ENCODE assay signal across 26 cellular contexts in the genomic region with DNA sequence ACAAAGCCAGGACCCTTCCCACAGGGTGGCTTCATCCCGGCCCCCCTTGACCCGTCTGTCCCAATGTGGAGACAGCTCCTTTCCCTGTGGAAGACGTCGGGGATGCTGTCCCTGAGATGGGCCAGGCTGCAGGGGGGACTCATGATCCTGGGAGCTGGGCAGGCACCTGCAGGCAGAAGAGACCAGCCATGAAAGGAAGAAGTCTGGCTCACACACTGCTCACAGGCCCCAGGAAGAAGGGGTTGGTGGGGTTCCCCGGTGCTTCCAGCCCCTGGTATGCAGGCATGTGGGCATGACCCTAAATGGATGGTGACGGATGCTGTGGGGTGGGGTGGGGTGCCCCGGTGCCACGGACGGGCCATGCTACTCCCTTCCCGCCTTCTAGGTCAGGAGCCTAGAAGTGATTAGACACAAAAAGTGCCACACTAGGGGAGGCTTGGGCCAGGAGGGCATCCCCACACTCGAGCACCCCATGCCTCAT. TPM values are rescaled to one million over a fixed set of nuclear protein-coding genes. Genes with fewer than 3 reads are reported as not detected.
DNase-seq lines count a peak whose midpoint lies in the region; ATAC-seq and TF ChIP-seq lines count a peak whose summit lies in the region.
"Had no signal": no experiment of that assay in that cellular context is flagged by ENCODE, and none has a peak within 500 bp of the region (broad histone marks: within the 10 kb centered on the region; RNA-seq: fewer than 3 reads in every experiment).

No MANE protein-coding gene starts in this region.

- no peak for TF ChIP-seq EP300 in sigmoid colon (IDR thresholded peaks at IDR 0.05)

- intact Hi-C loops in CD14-positive monocyte (cut with micrococcal nuclease), result no loop called here
- intact Hi-C loops in sigmoid colon (cut with DNase I), result no loop called here

- H3K4me1 ChIP-seq in BLaER1 (peaks cover 28% of the 10 kb centered on the region), endodermal cell (ENCODE audit: control insufficient read depth, insufficient read depth, low read length) (no peaks in the 10 kb centered on the region), sigmoid colon (no peaks in the 10 kb centered on the region)
- H3K4me1 ChIP-seq: BE2C, Caco-2, HAP-1 had no signal

- peaks cover 4 to 7% (median 6%) of the 10 kb centered on the region in 3 donors for H3K27me3 Mint-ChIP-seq in CD14-positive monocyte (ENCODE audit: low read depth in 3 of 3)
- H3K27me3 Mint-ChIP-seq in endodermal cell (ENCODE audit: insufficient read depth), result no peaks in the 10 kb centered on the region
- H3K27me3 Mint-ChIP-seq: CD4-positive, alpha-beta memory T cell had no signal

- peaks cover 79% of the 10 kb centered on the region for H3K27me3 ChIP-seq in BLaER1
- H3K27me3 ChIP-seq in endodermal cell (ENCODE audit: control insufficient read depth, insufficient read depth, low read length, poor library complexity, severe bottlenecking), result no peaks in the 10 kb centered on the region
- H3K27me3 ChIP-seq in sigmoid colon, result peaks cover 9 to 64% (median 17%) of the 10 kb centered on the region in 3 donors
- H3K27me3 ChIP-seq in WERI-Rb-1 (ENCODE audit: insufficient read depth, low read depth, severe bottlenecking), result no peaks in the 10 kb centered on the region

- H3K4me1 Mint-ChIP-seq in CD14-positive monocyte (no peaks in the 10 kb centered on the region), endodermal cell (no peaks in the 10 kb centered on the region)

- H3K27ac Mint-ChIP-seq in CD14-positive monocyte, result no peak overlapping the region
- H3K27ac Mint-ChIP-seq in endodermal cell, result no peak overlapping the region
- H3K27ac Mint-ChIP-seq: CD4-positive, alpha-beta memory T cell had no signal

- H4K20me1 ChIP-seq in BLaER1, result peaks cover 56% of the 10 kb centered on the region; the same call in 1 of the 2 replicates

- H3K27ac ChIP-seq in BLaER1 (no peak overlapping the region), endodermal cell (ENCODE audit: low read depth, low read length) (no peak overlapping the region), sigmoid colon (no peak overlapping the region), WERI-Rb-1 (no peak overlapping the region)
- H3K27ac ChIP-seq: PC-9 had no signal

- TF ChIP-seq CTCF in CD14-positive monocyte (IDR thresholded peaks at IDR 0.05), result no peak
- no peak for TF ChIP-seq CTCF in endodermal cell (conservative IDR thresholded peaks at IDR 0.05)
- TF ChIP-seq CTCF in sigmoid colon (IDR thresholded peaks at IDR 0.05), result no peak
- TF ChIP-seq CTCF in WERI-Rb-1 (IDR thresholded peaks at IDR 0.05; ENCODE audit: low read depth, low read length), result no peak

- no peak overlapping the region for H3K9ac ChIP-seq in BLaER1
- H3K9ac ChIP-seq in endodermal cell (ENCODE audit: extremely low read depth, low read length, poor library complexity, severe bottlenecking), result no peak overlapping the region

- DNase-seq in CD14-positive monocyte (ENCODE audit: low spot score) (peak; percentile 23), endodermal cell (peak; percentile 23), sigmoid colon (peak; percentile 50), WERI-Rb-1 (no peak)
- DNase-seq in stimulated activated naive CD4-positive, alpha-beta T cell (lab: John Stamatoyannopoulos, UW), result no peak
- DNase-seq: BE2C; Caco-2; CD4-positive, alpha-beta memory T cell; DMS 273 treated with DMSO at 0.1 percent for 48 hours; DND-41; KBM-7; NCI-H1092; NCI-H1436 treated with DMSO at 0.1 percent for 48 hours; NCI-H1930; NCI-H2227 treated with DMSO at 0.1 percent for 48 hours; NCI-H510A treated with DMSO at 0.1 percent for 48 hours; NCI-H748 treated with DMSO at 0.1 percent for 48 hours; PC-9; RPMI8226; SHP77 treated with DMSO at 0.1 percent for 48 hours had no signal

- H3K4me3 Mint-ChIP-seq in CD14-positive monocyte, result no peak overlapping the region
- no peak overlapping the region for H3K4me3 Mint-ChIP-seq in endodermal cell
- H3K4me3 Mint-ChIP-seq: CD4-positive, alpha-beta memory T cell had no signal

- H3K9me3 Mint-ChIP-seq in CD14-positive monocyte, result no peaks in the 10 kb centered on the region
- H3K9me3 Mint-ChIP-seq in endodermal cell, result peaks cover 50% of the 10 kb centered on the region
- H3K9me3 Mint-ChIP-seq: CD4-positive, alpha-beta memory T cell had no signal

- H3K36me3 Mint-ChIP-seq in CD14-positive monocyte, result no peaks in the 10 kb centered on the region
- no peaks in the 10 kb centered on the region for H3K36me3 Mint-ChIP-seq in endodermal cell (ENCODE audit: low read depth)
- H3K36me3 Mint-ChIP-seq: CD4-positive, alpha-beta memory T cell had no signal

- H3K36me3 ChIP-seq in BLaER1 (no peaks in the 10 kb centered on the region), endodermal cell (ENCODE audit: control insufficient read depth, insufficient read depth, low read length) (no peaks in the 10 kb centered on the region), sigmoid colon (no peaks in the 10 kb centered on the region), WERI-Rb-1 (no peaks in the 10 kb centered on the region)
- H3K36me3 ChIP-seq: BE2C, HAP-1 had no signal

- TF ChIP-seq POLR2A in sigmoid colon (IDR thresholded peaks at IDR 0.05), result no peak

- H3K4me2 ChIP-seq in BLaER1, result peak overlapping the region; percentile 52; the same call in 1 of the 2 replicates
- H3K4me2 ChIP-seq: PC-9 had no signal

- WGBS in endodermal cell (ENCODE audit: insufficient coverage in 1 of 2, insufficient read length in 1 of 2), 2 experiments, result 83 to 97% methylated on average over 7 to 11 of the region's 11 CpGs
- 81 to 83% methylated on average over 11 of the region's 11 CpGs for WGBS in sigmoid colon, 2 donors

- H3K4me3 ChIP-seq in BLaER1 (no peak overlapping the region), endodermal cell (ENCODE audit: low read length) (no peak overlapping the region), sigmoid colon (no peak overlapping the region), WERI-Rb-1 (ENCODE audit: low read depth, low read length) (no peak overlapping the region)
- H3K4me3 ChIP-seq: GM12878, HAP-1, PC-9 had no signal

- H3K9me3 ChIP-seq in BLaER1 (no peaks in the 10 kb centered on the region), endodermal cell (ENCODE audit: control insufficient read depth, low read length) (peaks cover 22% of the 10 kb centered on the region), sigmoid colon (no peaks in the 10 kb centered on the region), WERI-Rb-1 (ENCODE audit: severe bottlenecking) (no peaks in the 10 kb centered on the region)
- H3K9me3 ChIP-seq: BE2C, Caco-2, HAP-1 had no signal

- ATAC-seq in HG02642 (IDR thresholded peaks at IDR 0.05; ENCODE audit: poor library complexity, unreplicated experiment), result no peak
- ATAC-seq: GM12878 had no signal

RNA-seq across cellular contexts. Expression of a gene that starts 8.3 kb away (rescaled TPM):
- not detected for polyA plus RNA-seq in CD14-positive monocyte
- not detected for total RNA-seq in endodermal cell
- polyA plus RNA-seq in endodermal cell (2013, experiment 1 of 2), result not detected
- polyA plus RNA-seq in endodermal cell (2013, experiment 2 of 2), result not detected
- not detected for total RNA-seq in sigmoid colon
- not detected for polyA plus RNA-seq in sigmoid colon
- total RNA-seq: A673; Caco-2; CD4-positive, alpha-beta memory T cell; GM12878; HT1080; PC-9 had no signal
- polyA plus RNA-seq: CD4-positive, alpha-beta memory T cell; GM12878 had no signal

RNA-seq across cellular contexts. Expression of a gene that starts 39.5 kb away (rescaled TPM):
- polyA plus RNA-seq in CD14-positive monocyte (not detected), sigmoid colon (1 to 10 TPM in 1 of 3 donors, under 1 TPM in 2; under 0.01 to 1.7 (median 0.46) TPM)
- total RNA-seq in endodermal cell (1 to 10 TPM; 2.1 to 4.0 TPM), sigmoid colon (1 to 10 TPM in 1 of 4 donors, under 1 TPM in 3; 0.14 to 1.1 (median 0.60) TPM)
- 9.2 TPM for polyA plus RNA-seq in endodermal cell (2013, experiment 1 of 2)
- polyA plus RNA-seq in endodermal cell (2013, experiment 2 of 2), result 6.9 TPM
- total RNA-seq: CD4-positive, alpha-beta memory T cell; HT1080; PC-9 had no signal
- polyA plus RNA-seq: CD4-positive, alpha-beta memory T cell; GM12878 had no signal

Comparison
In these comparisons a context has a peak if more than half of its experiments do, and no peak if none do; other contexts are left out.
1. DNase-seq: peak in CD14-positive monocyte (single experiment), endodermal cell (single experiment) and sigmoid colon (single experiment); none in stimulated activated naive CD4-positive, alpha-beta T cell (0 of 6) and WERI-Rb-1 (single experiment).